In genomic region chr14:100601064-100601463, GRCh38 we compare ENCODE assay signal across 27 cellular contexts.
"Had no signal": no experiment of that assay in that cellular context is flagged by ENCODE, and none has a peak within 500 bp of the region (broad histone marks: within the 10 kb centered on the region; RNA-seq: fewer than 3 reads in every experiment).

No MANE protein-coding gene starts in this region.

- H3K27ac ChIP-seq: stomach, suprapubic skin, testis, thoracic aorta, thyroid gland, tibial artery, tibial nerve, transverse colon, upper lobe of left lung, upper lobe of right lung, uterus, vagina had no signal

- H3K4me1 Mint-ChIP-seq: stimulated activated naive CD8-positive, alpha-beta T cell treated with anti-CD3 and anti-CD28 coated beads, Interleukin-15, amount 100 ng/mL, for 72 hours had no signal

- ATAC-seq: stimulated activated effector memory CD8-positive, alpha-beta T cell treated with anti-CD3 and anti-CD28 coated beads, Interleukin-12 subunit alpha, Interleukin-12 subunit beta, amount 100 ng/mL, for 72 hours; stimulated activated memory B cell treated with anti-CD40 and anti-IgM and Interleukin-4, amounts not matched to agents 10 μg/mL and 1 μg/mL and 100 μg/mL, for 72 hours; stimulated activated naive B cell treated with anti-CD40 and anti-IgM and Interleukin-4, amounts not matched to agents 10 μg/mL and 1 μg/mL and 100 μg/mL, for 72 hours; stimulated activated naive CD8-positive, alpha-beta T cell treated with anti-CD3 and anti-CD28 coated beads, Interleukin-15, amount 100 ng/mL, for 72 hours; upper lobe of right lung had no signal

- H3K36me3 Mint-ChIP-seq: stimulated activated effector memory CD8-positive, alpha-beta T cell treated with anti-CD3 and anti-CD28 coated beads, Interleukin-12 subunit alpha, Interleukin-12 subunit beta, amount 100 ng/mL, for 72 hours; type B pancreatic cell had no signal

- H3K36me3 ChIP-seq: stomach, suprapubic skin, thoracic aorta, thyroid gland, tibial artery, tibial nerve, transverse colon, upper lobe of left lung, upper lobe of right lung, uterus, vagina had no signal

- H3K27me3 ChIP-seq: testis, thyroid gland, tibial nerve, upper lobe of left lung, uterus, vagina had no signal

- H3K9me3 ChIP-seq: suprapubic skin, testis, thyroid gland, upper lobe of right lung, uterus, vagina had no signal

- H3K4me3 ChIP-seq: stomach, suprapubic skin, testis, thoracic aorta, thyroid gland, tibial artery, tibial nerve, transverse colon, upper lobe of left lung, upper lobe of right lung, uterus, vagina had no signal

- H3K9me3 Mint-ChIP-seq: type B pancreatic cell had no signal

- DNase-seq: stimulated activated CD4-positive, alpha-beta T cell treated with anti-CD3 and anti-CD28 coated beads, Interleukin-2, amount 100 ng/mL, for 24 hours; stimulated activated CD4-positive, alpha-beta T cell treated with anti-CD3 and anti-CD28 coated beads, Interleukin-2, amount 100 ng/mL, for 48 hours; stimulated activated CD4-positive, alpha-beta T cell treated with anti-CD3 and anti-CD28 coated beads, Interleukin-4, amount 100 ng/mL, for 1 hour; stimulated activated CD4-positive, alpha-beta T cell treated with anti-CD3 and anti-CD28 coated beads, Interleukin-4, amount 100 ng/mL, for 24 hours; stimulated activated CD4-positive, alpha-beta T cell treated with anti-CD3 and anti-CD28 coated beads, Interleukin-4, amount 100 ng/mL, for 4 hours; stimulated activated CD8-positive, alpha-beta memory T cell treated with anti-CD3 and anti-CD28 coated beads, Interleukin-4, amount 100 ng/mL, for 48 hours; stimulated activated naive B cell treated with anti-CD40 and anti-IgM and Interleukin-4, amounts not matched to agents 10 μg/mL and 1 μg/mL and 100 μg/mL, for 72 hours; stimulated activated naive CD4-positive, alpha-beta T cell; stimulated activated naive CD4-positive, alpha-beta T cell treated with Interleukin-2 at 50 U/mL for 16 hours; stimulated activated naive CD8-positive, alpha-beta T cell treated with anti-CD3 and anti-CD28 coated beads, Interleukin-15, amount 100 ng/mL, for 72 hours; stomach; substantia nigra; testis; thyroid gland; tibial artery; transverse colon; trophoblast cell; upper lobe of left lung; upper lobe of right lung; uterus had no signal

- H3K27ac Mint-ChIP-seq: stimulated activated effector memory CD8-positive, alpha-beta T cell treated with anti-CD3 and anti-CD28 coated beads, Interleukin-12 subunit alpha, Interleukin-12 subunit beta, amount 100 ng/mL, for 72 hours; stimulated activated memory B cell treated with anti-CD40 and anti-IgM and Interleukin-4, amounts not matched to agents 10 μg/mL and 1 μg/mL and 100 μg/mL, for 72 hours; stimulated activated naive B cell treated with anti-CD40 and anti-IgM and Interleukin-4, amounts not matched to agents 10 μg/mL and 1 μg/mL and 100 μg/mL, for 72 hours; stimulated activated naive CD8-positive, alpha-beta T cell treated with anti-CD3 and anti-CD28 coated beads, Interleukin-15, amount 100 ng/mL, for 72 hours; type B pancreatic cell had no signal

- H3K4me1 ChIP-seq: stomach, suprapubic skin, thyroid gland, tibial artery, tibial nerve, transverse colon, upper lobe of left lung, upper lobe of right lung, uterus, vagina had no signal

- H3K4me3 Mint-ChIP-seq: stimulated activated effector memory CD8-positive, alpha-beta T cell treated with anti-CD3 and anti-CD28 coated beads, Interleukin-12 subunit alpha, Interleukin-12 subunit beta, amount 100 ng/mL, for 72 hours; stimulated activated memory B cell treated with anti-CD40 and anti-IgM and Interleukin-4, amounts not matched to agents 10 μg/mL and 1 μg/mL and 100 μg/mL, for 72 hours; stimulated activated naive B cell treated with anti-CD40 and anti-IgM and Interleukin-4, amounts not matched to agents 10 μg/mL and 1 μg/mL and 100 μg/mL, for 72 hours; stimulated activated naive CD8-positive, alpha-beta T cell treated with anti-CD3 and anti-CD28 coated beads, Interleukin-15, amount 100 ng/mL, for 72 hours; type B pancreatic cell had no signal
